18 cellular contexts compared by ENCODE assay signal in the genomic region with DNA sequence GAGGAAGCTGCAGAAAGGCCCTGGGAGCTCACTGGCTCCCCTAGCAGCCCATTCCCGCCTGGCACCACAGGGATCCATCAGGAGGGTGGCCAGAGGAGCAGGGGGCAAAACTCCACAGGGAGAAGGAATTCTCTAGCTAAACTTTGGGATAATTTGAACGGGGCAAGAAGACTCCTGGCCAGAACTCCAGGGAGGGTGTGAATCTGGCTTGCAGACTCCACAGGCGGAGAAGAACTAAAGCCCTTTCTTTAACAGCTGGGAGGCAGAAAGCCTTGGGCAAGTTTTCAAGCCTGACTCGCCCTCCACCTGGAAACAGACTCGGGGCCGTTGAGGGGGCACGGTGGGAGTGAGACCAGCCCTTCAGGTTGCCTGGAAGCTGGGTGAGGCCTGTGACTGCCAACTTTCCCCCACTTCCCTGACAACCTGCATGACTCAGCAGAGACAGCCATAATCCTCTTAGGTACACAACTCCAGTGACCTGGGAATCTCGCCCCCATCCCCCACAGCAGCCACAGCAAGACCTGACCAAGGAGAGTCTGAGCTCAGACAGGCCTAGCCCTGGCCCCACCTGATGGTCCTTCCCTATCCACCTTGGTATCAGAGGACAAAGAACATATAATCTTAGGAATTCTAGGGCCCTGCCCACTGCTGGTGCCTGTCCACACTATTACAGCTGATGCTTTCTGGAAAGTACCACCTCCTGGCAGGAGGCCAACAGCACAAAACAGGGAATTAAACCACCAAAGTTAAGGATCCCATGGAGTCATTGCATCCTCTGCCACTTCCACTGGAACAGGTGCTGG. TPM values are rescaled to one million over a fixed set of nuclear protein-coding genes. Genes with fewer than 3 reads are reported as not detected.
DNase-seq lines count a peak whose midpoint lies in the region; ATAC-seq and TF ChIP-seq lines count a peak whose summit lies in the region.
"Had no signal": no experiment of that assay in that cellular context is flagged by ENCODE, and none has a peak within 500 bp of the region (broad histone marks: within the 10 kb centered on the region; RNA-seq: fewer than 3 reads in every experiment).

No MANE protein-coding gene starts in this region.

- H3K9me3 Mint-ChIP-seq in activated T-cell treated with anti-CD3 and anti-CD28 coated beads, Interleukin-2, amount 50 U/mL, for 4 hours, result peaks cover 17% of the 10 kb centered on the region
- peaks cover 11% of the 10 kb centered on the region for H3K9me3 Mint-ChIP-seq in activated naive CD4-positive, alpha-beta T cell treated with anti-CD3 and anti-CD28 coated beads, Interleukin-2, amount 10 ng/mL, durations not matched to agents 7 days and 5 days

- H3K27ac ChIP-seq in mucosa of rectum (ENCODE audit: low read depth in 2 of 2, low read length in 2 of 2) (peak overlapping the region; percentile 61 to 72), spleen (no peak overlapping the region)
- H3K27ac ChIP-seq: SJCRH30, tibial nerve had no signal

- H3K4me3 ChIP-seq in NT2/D1 (ENCODE audit: insufficient read length, low read depth) (no peak overlapping the region), epithelial cell of esophagus (ENCODE audit: low read length) (no peak overlapping the region), mucosa of rectum (ENCODE audit: low read length in 2 of 2) (no peak overlapping the region), spleen (no peak overlapping the region)
- H3K4me3 ChIP-seq: SJCRH30, tibial nerve had no signal

- in situ Hi-C loops in Caki2 (cut with HindIII; ENCODE audit: low pct_unique_long_range_greater_than_20kb, low sequenced_read_pairs), result no loop called here

- H3K9ac ChIP-seq in NT2/D1 (ENCODE audit: insufficient read length, low read depth), result no peak overlapping the region
- peak overlapping the region in 1 of 2 donors; percentile 31 for H3K9ac ChIP-seq in mucosa of rectum (ENCODE audit: low read depth in 1 of 2, low read length in 2 of 2)

- DNase-seq in Caki2 (ENCODE audit: low read depth) (peak; percentile 38), NT2/D1 (ENCODE audit: low read depth, low spot score) (peak; percentile 2), epithelial cell of esophagus (ENCODE audit: low read depth) (peak; percentile 72), spleen (no peak), iPS-NIHi11 (ENCODE audit: low spot score) (no peak)
- no peak for DNase-seq in activated T-cell treated with anti-CD3 and anti-CD28 coated beads, Interleukin-2, amount 50 U/mL, for 4 hours
- no peak for DNase-seq in activated naive CD4-positive, alpha-beta T cell treated with anti-CD3 and anti-CD28 coated beads, Interleukin-2, amount 10 ng/mL, durations not matched to agents 7 days and 5 days
- DNase-seq: activated CD4-positive, alpha-beta T cell treated with anti-CD3 and anti-CD28 coated beads, Interleukin-2, amount 50 U/mL, for 1 hour; activated T-cell treated with anti-CD3 and anti-CD28 coated beads, Interleukin-2, amount 50 U/mL, for 48 hours; CD4-positive, alpha-beta memory T cell; cerebellar nuclear complex; NCI-H1092 treated with DMSO at 0.1 percent for 48 hours; nucleus accumbens; stimulated activated CD4-positive, alpha-beta T cell treated with anti-CD3 and anti-CD28 coated beads, Interleukin-4, amount 100 ng/mL, for 24 hours had no signal

- H3K36me3 Mint-ChIP-seq in activated T-cell treated with anti-CD3 and anti-CD28 coated beads, Interleukin-2, amount 50 U/mL, for 4 hours (ENCODE audit: insufficient read depth), result peaks cover 14% of the 10 kb centered on the region
- peaks cover 23% of the 10 kb centered on the region for H3K36me3 Mint-ChIP-seq in activated naive CD4-positive, alpha-beta T cell treated with anti-CD3 and anti-CD28 coated beads, Interleukin-2, amount 10 ng/mL, durations not matched to agents 7 days and 5 days

- intact Hi-C loops in spleen (cut with DNase I; ENCODE audit: low total_unique reads), result no loop called here

- TF ChIP-seq CTCF in epithelial cell of esophagus (IDR thresholded peaks at IDR 0.05; ENCODE audit: insufficient read depth, low read depth, low read length, missing control alignments) (peak; percentile 22), spleen (IDR thresholded peaks at IDR 0.05 in 8 of 11, conservative IDR thresholded peaks at IDR 0.05 in 3 of 11) (no peak)

- peaks cover 9% of the 10 kb centered on the region for H3K27me3 Mint-ChIP-seq in activated T-cell treated with anti-CD3 and anti-CD28 coated beads, Interleukin-2, amount 50 U/mL, for 4 hours (ENCODE audit: low read depth)
- no peaks in the 10 kb centered on the region for H3K27me3 Mint-ChIP-seq in activated naive CD4-positive, alpha-beta T cell treated with anti-CD3 and anti-CD28 coated beads, Interleukin-2, amount 10 ng/mL, durations not matched to agents 7 days and 5 days

- ATAC-seq in activated T-cell treated with anti-CD3 and anti-CD28 coated beads, Interleukin-2, amount 50 U/mL, for 4 hours, result no peak

- CTCF ChIA-PET in activated naive CD4-positive, alpha-beta T cell treated with anti-CD3 and anti-CD28 coated beads, Interleukin-2, amount 10 ng/mL, durations not matched to agents 7 days and 5 days (lab: Charles Lee), result no interaction called here

- H3K36me3 ChIP-seq in NT2/D1 (ENCODE audit: insufficient read depth, insufficient read length, low read length) (no peaks in the 10 kb centered on the region), mucosa of rectum (ENCODE audit: control insufficient read depth in 2 of 2, insufficient read depth in 2 of 2, low read length in 2 of 2) (no peaks in the 10 kb centered on the region), spleen (peaks cover 0 to 16% (median 0%) of the 10 kb centered on the region in 6 donors)
- H3K36me3 ChIP-seq: SJCRH30, tibial nerve had no signal

- no peak for TF ChIP-seq POLR2A in spleen (IDR thresholded peaks at IDR 0.05)

- peaks cover 5% of the 10 kb centered on the region; the same call in 1 of the 2 replicates for H3K9me3 ChIP-seq in NT2/D1 (ENCODE audit: insufficient read depth, low read length)
- no peaks in the 10 kb centered on the region for H3K9me3 ChIP-seq in mucosa of rectum (ENCODE audit: control insufficient read depth in 2 of 2, low read length in 2 of 2)
- peaks cover 0 to 22% (median 18%) of the 10 kb centered on the region in 8 donors for H3K9me3 ChIP-seq in spleen

- 85 to 95% (median 93%) methylated on average over 8 of the region's 8 CpGs for WGBS in spleen, 5 donors

- H3K4me3 Mint-ChIP-seq in activated T-cell treated with anti-CD3 and anti-CD28 coated beads, Interleukin-2, amount 50 U/mL, for 4 hours, result no peak overlapping the region
- H3K4me3 Mint-ChIP-seq in activated naive CD4-positive, alpha-beta T cell treated with anti-CD3 and anti-CD28 coated beads, Interleukin-2, amount 10 ng/mL, durations not matched to agents 7 days and 5 days, result no peak overlapping the region
- H3K4me3 Mint-ChIP-seq: CD4-positive, alpha-beta memory T cell; mesothelial cell of epicardium had no signal

- no peak overlapping the region for H3K27ac Mint-ChIP-seq in activated naive CD4-positive, alpha-beta T cell treated with anti-CD3 and anti-CD28 coated beads, Interleukin-2, amount 10 ng/mL, durations not matched to agents 7 days and 5 days
- H3K27ac Mint-ChIP-seq: CD4-positive, alpha-beta memory T cell had no signal

- H3K4me1 ChIP-seq in NT2/D1 (ENCODE audit: insufficient read depth, insufficient read length) (no peaks in the 10 kb centered on the region), mucosa of rectum (ENCODE audit: control insufficient read depth in 2 of 2, insufficient read depth in 2 of 2, low read length in 2 of 2) (peaks cover 12 to 16% of the 10 kb centered on the region in 2 donors), spleen (no peaks in the 10 kb centered on the region)
- H3K4me1 ChIP-seq: tibial nerve had no signal

- no peaks in the 10 kb centered on the region for H3K4me1 Mint-ChIP-seq in activated T-cell treated with anti-CD3 and anti-CD28 coated beads, Interleukin-2, amount 50 U/mL, for 4 hours (ENCODE audit: low read depth)
- no peaks in the 10 kb centered on the region for H3K4me1 Mint-ChIP-seq in activated naive CD4-positive, alpha-beta T cell treated with anti-CD3 and anti-CD28 coated beads, Interleukin-2, amount 10 ng/mL, durations not matched to agents 7 days and 5 days
- H3K4me1 Mint-ChIP-seq: CD4-positive, alpha-beta memory T cell had no signal

- H3K27me3 ChIP-seq in NT2/D1 (ENCODE audit: insufficient read depth, insufficient read length), result no peaks in the 10 kb centered on the region
- no peaks in the 10 kb centered on the region for H3K27me3 ChIP-seq in mucosa of rectum (ENCODE audit: control insufficient read depth in 2 of 2, insufficient read depth in 2 of 2, low read length in 2 of 2)
- H3K27me3 ChIP-seq in spleen (replicated peaks in 1 of 7), result no peaks in the 10 kb centered on the region
- H3K27me3 ChIP-seq: SJCRH30, tibial nerve had no signal

RNA-seq across cellular contexts. Expression of a gene that starts 28.7 kb away (rescaled TPM):
- 0.06 and 0.57 TPM in 2 replicates for total RNA-seq in Caki2 (2014; rRNA removed; shearing (Covaris generic); ENCODE audit: low replicate concordance)
- 1 to 10 TPM in 2 of 7 donors, under 1 TPM in 4, not detected in 1; 0.19 to 1.3 (median 0.78) TPM for total RNA-seq in spleen
- polyA plus RNA-seq in spleen, result under 1 TPM; 0.15 to 0.39 (median 0.19) TPM
- 10 to 100 TPM in 2 of 3 donors, 1 to 10 TPM in 1; 7.2 to 15.0 (median 14.4) TPM for total RNA-seq in activated T-cell treated with anti-CD3 and anti-CD28 coated beads, Interleukin-2, amount 50 U/mL, for 4 hours
- total RNA-seq: SJCRH30 had no signal

RNA-seq across cellular contexts. Expression of a gene that starts 54.9 kb away (rescaled TPM):
- total RNA-seq in Caki2 (2014; rRNA removed; shearing (Covaris generic); ENCODE audit: low replicate concordance), result not detected in 2 replicates
- 1 to 10 TPM in 4 of 7 donors, under 1 TPM in 2, not detected in 1; 0.47 to 2.9 (median 1.8) TPM for total RNA-seq in spleen
- polyA plus RNA-seq in spleen, result under 1 TPM in 1 of 3 donors, not detected in 2; 0.22 TPM
- 1 to 10 TPM in 1 of 3 donors, under 1 TPM in 2; 0.29 to 1.5 (median 0.71) TPM for total RNA-seq in activated T-cell treated with anti-CD3 and anti-CD28 coated beads, Interleukin-2, amount 50 U/mL, for 4 hours
- total RNA-seq: CD4-positive, alpha-beta memory T cell; mesothelial cell of epicardium; SJCRH30 had no signal

Comparison
In these comparisons a context has a peak if more than half of its experiments do, and no peak if none do; other contexts are left out.
1. DNase-seq: peak in Caki2 (single experiment), NT2/D1 (single experiment) and epithelial cell of esophagus (single experiment); none in spleen (single experiment), iPS-NIHi11 (single experiment), activated T-cell treated with anti-CD3 and anti-CD28 coated beads, Interleukin-2, amount 50 U/mL, for 4 hours (single experiment) and activated naive CD4-positive, alpha-beta T cell treated with anti-CD3 and anti-CD28 coated beads, Interleukin-2, amount 10 ng/mL, durations not matched to agents 7 days and 5 days (single experiment).
2. H3K27ac ChIP-seq: peak in mucosa of rectum (2 of 2); none in spleen (0 of 8).